2 cellular contexts compared by ENCODE assay signal in genomic region chr7:822692-823276, GRCh38.
TF ChIP-seq lines count a peak whose summit lies in the region.

No MANE protein-coding gene starts in this region.

TF ChIP-seq in HEK293, 187 proteins besides CTCF, POLR2A, EP300 and RAD21 (continued from another document):
- no peak for TF ChIP-seq ZNF169 (tag by site-specific recombination; IDR thresholded peaks at IDR 0.05)

TF ChIP-seq in K562, 482 proteins besides CTCF, POLR2A, EP300 and RAD21 (continued from another document):
- TF ChIP-seq ZBTB33 (CRISPR knock-in tag; IDR thresholded peaks at IDR 0.05) = peak; percentile 59; the same call in 1 of the 2 replicates
